In the genomic region with DNA sequence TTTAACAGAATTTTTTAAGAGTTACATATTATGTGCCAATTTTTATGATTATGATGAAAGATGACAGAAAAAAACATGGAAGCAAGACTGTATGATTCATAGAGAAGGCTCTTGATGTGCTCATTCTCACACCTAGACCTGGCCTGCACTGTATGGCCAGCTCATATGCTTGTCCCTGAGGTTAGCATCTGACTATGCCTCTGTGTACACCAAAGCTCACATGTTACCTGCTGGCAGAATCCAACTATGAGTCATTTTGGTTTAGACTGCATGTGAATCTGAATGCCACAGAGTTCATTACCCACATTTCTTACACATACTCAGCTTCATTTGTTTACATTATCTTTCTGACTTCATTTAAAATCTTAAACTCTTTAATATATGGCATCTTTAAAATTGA, we compare ENCODE assay signal across 17 cellular contexts.
A peak's percentile ranks its signal among the peaks of the same experiment; 100 is the strongest.
DNase-seq lines count a peak whose midpoint lies in the region; ATAC-seq and TF ChIP-seq lines count a peak whose summit lies in the region.
"Had no signal": no experiment of that assay in that cellular context is flagged by ENCODE, and none has a peak within 500 bp of the region (broad histone marks: within the 10 kb centered on the region; RNA-seq: fewer than 3 reads in every experiment).

No MANE protein-coding gene starts in this region.

- DNase-seq in NCI-H226 (peak; percentile 89), epithelial cell of esophagus (ENCODE audit: low read depth) (peak; percentile 99), renal cortical epithelial cell (ENCODE audit: low read depth) (peak; percentile 92), NCI-H1436 treated with DMSO at 0.1 percent for 48 hours (lab: John Stamatoyannopoulos, UW) (no peak)
- DNase-seq in activated effector memory CD4-positive, alpha-beta T cell treated with Interleukin-2 at 50 U/mL for 16 hours = no peak
- DNase-seq: activated CD4-positive, alpha-beta T cell treated with anti-CD3 and anti-CD28 coated beads for 1 hour; activated gamma-delta T cell treated with Interleukin-2 at 50 U/mL for 16 hours; dorsolateral prefrontal cortex; GOT3; hypothalamus; left ventricle myocardium inferior; NCI-H2171; SJCRH30; stimulated activated CD4-positive, alpha-beta T cell treated with anti-CD3 and anti-CD28 coated beads, Interleukin-1b, Interleukin-23, amount 100 ng/mL, for 48 hours had no signal

- ATAC-seq in GM18868 (IDR thresholded peaks at IDR 0.05; ENCODE audit: unreplicated experiment) = peak; percentile 96
- ATAC-seq in GM19467 (IDR thresholded peaks at IDR 0.05; ENCODE audit: unreplicated experiment) = no peak
- no peak for ATAC-seq in GM21528 (IDR thresholded peaks at IDR 0.05; ENCODE audit: low FRiP score, unreplicated experiment)

- no peak overlapping the region for H3K4me3 ChIP-seq in epithelial cell of esophagus (ENCODE audit: low read length)
- H3K4me3 ChIP-seq: dorsolateral prefrontal cortex, left ventricle myocardium inferior, SJCRH30 had no signal

- TF ChIP-seq CTCF in epithelial cell of esophagus (IDR thresholded peaks at IDR 0.05; ENCODE audit: insufficient read depth, low read depth, low read length, missing control alignments) = no peak

Comparison
In these comparisons a context has a peak if more than half of its experiments do, and no peak if none do; other contexts are left out.
1. DNase-seq: peak in NCI-H226 (single experiment), epithelial cell of esophagus (single experiment) and renal cortical epithelial cell (single experiment); none in activated effector memory CD4-positive, alpha-beta T cell treated with Interleukin-2 at 50 U/mL for 16 hours (single experiment) and NCI-H1436 treated with DMSO at 0.1 percent for 48 hours (single experiment).